Comparison of ENCODE assay signal across 2 cellular contexts in genomic region chr4:187063251-187063650, GRCh38.
"Had no signal": no experiment of that assay in that cellular context is flagged by ENCODE, and none has a peak within 500 bp of the region (broad histone marks: within the 10 kb centered on the region; RNA-seq: fewer than 3 reads in every experiment).

No MANE protein-coding gene starts in this region.

- H3K4me3 ChIP-seq: GM12878 had no signal

- ATAC-seq: GM12878 had no signal

- DNase-seq: GDM1 had no signal
